In the genomic region with DNA sequence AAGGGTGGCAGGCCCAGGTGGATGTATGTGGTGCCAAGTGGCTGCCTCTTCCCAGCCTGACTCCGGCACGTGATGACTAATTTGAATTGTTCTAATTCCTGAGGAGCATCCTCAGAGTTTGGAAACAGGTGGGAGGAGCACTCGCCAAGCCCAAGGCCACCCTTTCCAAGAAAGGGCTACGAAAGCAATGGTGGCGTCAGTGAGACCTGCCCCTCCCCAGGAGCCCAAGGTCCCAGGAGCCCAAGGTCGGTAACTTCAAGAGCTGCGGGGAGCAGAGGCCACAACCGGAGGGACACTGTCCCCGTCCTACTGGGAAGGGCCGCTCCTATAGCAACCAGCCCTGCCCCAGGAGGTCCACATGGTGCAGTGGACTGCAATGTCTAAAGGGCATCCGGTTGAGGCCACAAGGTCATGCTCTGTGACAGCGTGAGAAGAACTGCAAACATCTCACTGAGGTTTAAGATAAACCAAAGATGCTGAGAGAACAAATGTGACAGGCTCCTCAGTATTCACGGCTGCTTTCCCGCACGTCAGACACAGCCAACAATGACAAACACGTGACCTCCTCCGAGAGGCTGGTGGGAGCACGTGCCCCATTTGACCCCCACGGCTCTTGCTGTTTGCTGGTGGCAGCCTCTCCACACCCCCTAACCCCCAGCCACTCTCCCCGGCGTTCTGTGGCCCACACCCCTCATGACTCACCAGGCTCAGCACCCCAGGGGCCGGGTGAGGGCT, we compare ENCODE assay signal across 1 cellular context.
TF ChIP-seq lines count a peak whose summit lies in the region.

No MANE protein-coding gene starts in this region.

TF ChIP-seq in GM23338, 12 proteins besides CTCF, POLR2A, EP300 and RAD21 (continued from another document):
- TF ChIP-seq, protein P1, sequence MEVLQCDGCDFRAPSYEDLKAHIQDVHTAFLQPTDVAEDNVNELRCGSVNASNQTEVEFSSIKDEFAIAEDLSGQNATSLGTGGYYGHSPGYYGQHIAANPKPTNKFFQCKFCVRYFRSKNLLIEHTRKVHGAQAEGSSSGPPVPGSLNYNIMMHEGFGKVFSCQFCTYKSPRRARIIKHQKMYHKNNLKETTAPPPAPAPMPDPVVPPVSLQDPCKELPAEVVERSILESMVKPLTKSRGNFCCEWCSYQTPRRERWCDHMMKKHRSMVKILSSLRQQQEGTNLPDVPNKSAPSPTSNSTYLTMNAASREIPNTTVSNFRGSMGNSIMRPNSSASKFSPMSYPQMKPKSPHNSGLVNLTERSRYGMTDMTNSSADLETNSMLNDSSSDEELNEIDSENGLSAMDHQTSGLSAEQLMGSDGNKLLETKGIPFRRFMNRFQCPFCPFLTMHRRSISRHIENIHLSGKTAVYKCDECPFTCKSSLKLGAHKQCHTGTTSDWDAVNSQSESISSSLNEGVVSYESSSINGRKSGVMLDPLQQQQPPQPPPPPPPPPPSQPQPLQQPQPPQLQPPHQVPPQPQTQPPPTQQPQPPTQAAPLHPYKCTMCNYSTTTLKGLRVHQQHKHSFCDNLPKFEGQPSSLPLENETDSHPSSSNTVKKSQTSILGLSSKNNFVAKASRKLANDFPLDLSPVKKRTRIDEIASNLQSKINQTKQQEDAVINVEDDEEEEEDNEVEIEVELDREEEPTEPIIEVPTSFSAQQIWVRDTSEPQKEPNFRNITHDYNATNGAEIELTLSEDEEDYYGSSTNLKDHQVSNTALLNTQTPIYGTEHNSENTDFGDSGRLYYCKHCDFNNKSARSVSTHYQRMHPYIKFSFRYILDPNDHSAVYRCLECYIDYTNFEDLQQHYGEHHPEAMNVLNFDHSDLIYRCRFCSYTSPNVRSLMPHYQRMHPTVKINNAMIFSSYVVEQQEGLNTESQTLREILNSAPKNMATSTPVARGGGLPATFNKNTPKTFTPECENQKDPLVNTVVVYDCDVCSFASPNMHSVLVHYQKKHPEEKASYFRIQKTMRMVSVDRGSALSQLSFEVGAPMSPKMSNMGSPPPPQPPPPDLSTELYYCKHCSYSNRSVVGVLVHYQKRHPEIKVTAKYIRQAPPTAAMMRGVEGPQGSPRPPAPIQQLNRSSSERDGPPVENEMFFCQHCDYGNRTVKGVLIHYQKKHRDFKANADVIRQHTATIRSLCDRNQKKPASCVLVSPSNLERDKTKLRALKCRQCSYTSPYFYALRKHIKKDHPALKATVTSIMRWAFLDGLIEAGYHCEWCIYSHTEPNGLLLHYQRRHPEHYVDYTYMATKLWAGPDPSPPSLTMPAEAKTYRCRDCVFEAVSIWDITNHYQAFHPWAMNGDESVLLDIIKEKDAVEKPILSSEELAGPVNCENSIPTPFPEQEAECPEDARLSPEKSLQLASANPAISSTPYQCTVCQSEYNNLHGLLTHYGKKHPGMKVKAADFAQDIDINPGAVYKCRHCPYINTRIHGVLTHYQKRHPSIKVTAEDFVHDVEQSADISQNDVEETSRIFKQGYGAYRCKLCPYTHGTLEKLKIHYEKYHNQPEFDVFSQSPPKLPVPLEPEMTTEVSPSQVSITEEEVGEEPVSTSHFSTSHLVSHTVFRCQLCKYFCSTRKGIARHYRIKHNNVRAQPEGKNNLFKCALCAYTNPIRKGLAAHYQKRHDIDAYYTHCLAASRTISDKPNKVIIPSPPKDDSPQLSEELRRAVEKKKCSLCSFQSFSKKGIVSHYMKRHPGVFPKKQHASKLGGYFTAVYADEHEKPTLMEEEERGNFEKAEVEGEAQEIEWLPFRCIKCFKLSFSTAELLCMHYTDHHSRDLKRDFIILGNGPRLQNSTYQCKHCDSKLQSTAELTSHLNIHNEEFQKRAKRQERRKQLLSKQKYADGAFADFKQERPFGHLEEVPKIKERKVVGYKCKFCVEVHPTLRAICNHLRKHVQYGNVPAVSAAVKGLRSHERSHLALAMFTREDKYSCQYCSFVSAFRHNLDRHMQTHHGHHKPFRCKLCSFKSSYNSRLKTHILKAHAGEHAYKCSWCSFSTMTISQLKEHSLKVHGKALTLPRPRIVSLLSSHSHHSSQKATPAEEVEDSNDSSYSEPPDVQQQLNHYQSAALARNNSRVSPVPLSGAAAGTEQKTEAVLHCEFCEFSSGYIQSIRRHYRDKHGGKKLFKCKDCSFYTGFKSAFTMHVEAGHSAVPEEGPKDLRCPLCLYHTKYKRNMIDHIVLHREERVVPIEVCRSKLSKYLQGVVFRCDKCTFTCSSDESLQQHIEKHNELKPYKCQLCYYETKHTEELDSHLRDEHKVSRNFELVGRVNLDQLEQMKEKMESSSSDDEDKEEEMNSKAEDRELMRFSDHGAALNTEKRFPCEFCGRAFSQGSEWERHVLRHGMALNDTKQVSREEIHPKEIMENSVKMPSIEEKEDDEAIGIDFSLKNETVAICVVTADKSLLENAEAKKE (CRISPR knock-in tag; IDR thresholded peaks at IDR 0.05), result no peak
- TF ChIP-seq ZNF114 (CRISPR knock-in tag; IDR thresholded peaks at IDR 0.05), result no peak
